ENCODE assay signal across 8 cellular contexts in genomic region chr10:6052247-6053221, GRCh38. TPM values are rescaled to one million over a fixed set of nuclear protein-coding genes. Genes with fewer than 3 reads are reported as not detected.
A peak's percentile ranks its signal among the peaks of the same experiment; 100 is the strongest.
DNase-seq lines count a peak whose midpoint lies in the region; ATAC-seq, FAIRE-seq and TF ChIP-seq lines count a peak whose summit lies in the region.

No MANE protein-coding gene starts in this region.

- 62 to 70% methylated on average over 17 of the region's 17 CpGs for WGBS in upper lobe of left lung, 2 donors

- H3K4me3 ChIP-seq in upper lobe of left lung = no peak overlapping the region

- TF ChIP-seq POLR2A in GM12892 (IDR thresholded peaks at IDR 0.05; ENCODE audit: low read depth, low read length) (no peak; the same call in 1 of the 2 replicates), upper lobe of left lung (IDR thresholded peaks at IDR 0.05) (no peak)

- peak; percentile 24 for ATAC-seq in HG03460 (IDR thresholded peaks at IDR 0.05; ENCODE audit: unreplicated experiment)
- ATAC-seq in upper lobe of left lung (ENCODE audit: low FRiP score in 2 of 2) = no peak
- ATAC-seq in HG03520 (IDR thresholded peaks at IDR 0.05; ENCODE audit: unreplicated experiment) = no peak
- no peak for ATAC-seq in GM19467 (IDR thresholded peaks at IDR 0.05; ENCODE audit: unreplicated experiment)

- no peaks in the 10 kb centered on the region for H3K36me3 ChIP-seq in upper lobe of left lung

- TF ChIP-seq CTCF in upper lobe of left lung (IDR thresholded peaks at IDR 0.05) = no peak

- DNase-seq in GM12892 (ENCODE audit: insufficient read length) = no peak
- peak; percentile 79 for DNase-seq in activated T-cell treated with anti-CD3 and anti-CD28 coated beads for 4 hours
- peak; percentile 46 for DNase-seq in middle frontal gyrus (ENCODE audit: extremely low spot score, low spot score)
- DNase-seq in upper lobe of left lung = peak in 1 of 2 donors; percentile 23
- DNase-seq in GOT3 (lab: John Stamatoyannopoulos, UW) = no peak

- H3K4me1 ChIP-seq in upper lobe of left lung = peaks cover 33 to 50% (median 47%) of the 10 kb centered on the region in 4 donors

- H3K27ac ChIP-seq in upper lobe of left lung = peak overlapping the region; percentile 44 to 86 (median 68)

- no peaks in the 10 kb centered on the region for H3K9me3 ChIP-seq in upper lobe of left lung

- TF ChIP-seq EP300 in upper lobe of left lung (IDR thresholded peaks at IDR 0.05) = no peak

- no peaks in the 10 kb centered on the region for H3K27me3 ChIP-seq in upper lobe of left lung

- peak; percentile 87 for FAIRE-seq in GM12892 (lab: Jason Lieb, UNC)

RNA-seq across cellular contexts. Expression of gene IL2RA, which starts 9.6 kb away (rescaled TPM):
- polyA plus RNA-seq in GM12892 (2012; ENCODE audit: missing spikeins) = 7.2 TPM
- total RNA-seq in upper lobe of left lung = 1 to 10 TPM in 4 of 6 donors, under 1 TPM in 1, not detected in 1; 0.91 to 8.4 (median 4.0) TPM

RNA-seq across cellular contexts. Expression of gene RBM17, which starts 36.3 kb away (rescaled TPM):
- polyA plus RNA-seq in GM12892 (2012; ENCODE audit: missing spikeins) = 95.0 TPM
- 100 to 1,000 TPM in 2 of 6 donors, 10 to 100 TPM in 4; 67.6 to 192 (median 84.8) TPM for total RNA-seq in upper lobe of left lung

Comparison
In these comparisons a context has a peak if more than half of its experiments do, and no peak if none do; other contexts are left out.
1. DNase-seq: peak in activated T-cell treated with anti-CD3 and anti-CD28 coated beads for 4 hours (single experiment) and middle frontal gyrus (single experiment); none in GM12892 (single experiment) and GOT3 (single experiment).